ENCODE assay signal across 8 cellular contexts in the genomic region with DNA sequence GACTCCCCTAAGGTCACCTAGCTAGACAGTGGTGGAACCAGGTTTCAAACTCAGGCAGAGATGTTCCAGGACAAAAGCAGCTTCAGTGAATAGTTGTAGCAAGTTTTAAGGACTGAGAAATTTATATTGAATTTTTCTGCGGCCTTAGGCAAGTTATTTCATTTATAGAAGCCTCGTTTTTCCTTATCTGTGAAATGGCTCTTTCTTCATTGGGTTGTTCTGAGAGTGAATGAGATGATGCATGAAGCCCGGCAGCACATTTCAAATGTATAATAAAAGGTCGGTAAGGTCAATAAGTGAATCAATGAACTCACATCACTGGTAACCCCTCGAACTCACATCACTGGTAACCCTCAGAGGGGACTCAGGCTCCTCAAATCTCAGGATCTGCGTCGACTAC. TPM values are rescaled to one million over a fixed set of nuclear protein-coding genes. Genes with fewer than 3 reads are reported as not detected.
A peak's percentile ranks its signal among the peaks of the same experiment; 100 is the strongest.
DNase-seq lines count a peak whose midpoint lies in the region; ATAC-seq and TF ChIP-seq lines count a peak whose summit lies in the region.
"Had no signal": no experiment of that assay in that cellular context is flagged by ENCODE, and none has a peak within 500 bp of the region (broad histone marks: within the 10 kb centered on the region; RNA-seq: fewer than 3 reads in every experiment).

No MANE protein-coding gene starts in this region.

- no peaks in the 10 kb centered on the region for H3K9me3 ChIP-seq in Caco-2
- no peaks in the 10 kb centered on the region for H3K9me3 ChIP-seq in MM.1S (replicated peaks; ENCODE audit: insufficient read depth, low read length)
- H3K9me3 ChIP-seq in esophagus muscularis mucosa = no peaks in the 10 kb centered on the region
- H3K9me3 ChIP-seq in gastrocnemius medialis = no peaks in the 10 kb centered on the region

- no peaks in the 10 kb centered on the region; the same call in 1 of the 2 replicates for H4K20me1 ChIP-seq in MM.1S (ENCODE audit: insufficient read depth, low read length)

- H3K4me1 Mint-ChIP-seq in Caco-2 (ENCODE audit: low read depth, unreplicated experiment) = no peaks in the 10 kb centered on the region

- H3K9me3 Mint-ChIP-seq in Caco-2 (ENCODE audit: unreplicated experiment) = no peaks in the 10 kb centered on the region

- H3K9ac ChIP-seq in MM.1S (ENCODE audit: low read length) = no peak overlapping the region

- H3K36me3 ChIP-seq in Caco-2 (ENCODE audit: control insufficient read depth, insufficient read depth, low read length) (no peaks in the 10 kb centered on the region), MM.1S (replicated peaks; ENCODE audit: insufficient read depth, low read length) (no peaks in the 10 kb centered on the region), esophagus muscularis mucosa (no peaks in the 10 kb centered on the region), gastrocnemius medialis (no peaks in the 10 kb centered on the region)

- H2AFZ ChIP-seq in MM.1S (ENCODE audit: low read length) = no peak overlapping the region

- H3F3A ChIP-seq in MM.1S (ENCODE audit: insufficient read depth, low read length) = peaks cover 16% of the 10 kb centered on the region

- POLR2A ChIA-PET in Caco-2 (lab: Charles Lee) = no interaction called here

- no peaks in the 10 kb centered on the region for H3K9me2 ChIP-seq in MM.1S (replicated peaks; ENCODE audit: insufficient read depth, low read length)

- WGBS in esophagus muscularis mucosa = 94% methylated on average over 7 of the region's 7 CpGs

- intact Hi-C loops in Caco-2 (cut with micrococcal nuclease; ENCODE audit: unreplicated experiment) = no loop called here
- intact Hi-C loops in esophagus muscularis mucosa (cut with DNase I) = no loop called here
- intact Hi-C loops in gastrocnemius medialis (cut with DNase I; ENCODE audit: low total_unique reads) = loop anchor here (5.0 kb wide), 1 partner anchor 105 kb away; no protein-coding TSS in a partner anchor

- peak overlapping the region; percentile 23; the same call in 1 of the 2 replicates for H3K27ac ChIP-seq in MM.1S (ENCODE audit: low read length)
- peak overlapping the region; percentile 74 to 83 (median 78) for H3K27ac ChIP-seq in esophagus muscularis mucosa (replicated peaks in 1 of 4)
- peak overlapping the region; percentile 97 to 99 (median 98) for H3K27ac ChIP-seq in gastrocnemius medialis

- H3K27me3 ChIP-seq in Caco-2 (replicated peaks; ENCODE audit: control insufficient read depth, insufficient read depth, low read length) (no peaks in the 10 kb centered on the region), MM.1S (replicated peaks; ENCODE audit: insufficient read depth, low read length) (0 out of 2 replicates have a peak, but pooled peaks cover 22% of the 10 kb centered on the region), esophagus muscularis mucosa (no peaks in the 10 kb centered on the region), gastrocnemius medialis (no peaks in the 10 kb centered on the region)

- H3K4me3 Mint-ChIP-seq in Caco-2 (ENCODE audit: unreplicated experiment) = peak overlapping the region; percentile 91

- peak overlapping the region; percentile 90 for H3K4me2 ChIP-seq in MM.1S (ENCODE audit: low read depth, low read length)

- H3K27ac Mint-ChIP-seq in Caco-2 (ENCODE audit: unreplicated experiment) = no peak overlapping the region

- H3K36me3 Mint-ChIP-seq in Caco-2 (ENCODE audit: insufficient read depth, unreplicated experiment) = no peaks in the 10 kb centered on the region

- H3K4me3 ChIP-seq in Caco-2 (ENCODE audit: low read depth, low read length) = no peak overlapping the region
- no peak overlapping the region for H3K4me3 ChIP-seq in MM.1S (ENCODE audit: low read length)
- peak overlapping the region in 1 of 4 donors; percentile 36 for H3K4me3 ChIP-seq in esophagus muscularis mucosa
- no peak overlapping the region for H3K4me3 ChIP-seq in gastrocnemius medialis

- no peak for TF ChIP-seq EP300 in esophagus muscularis mucosa (IDR thresholded peaks at IDR 0.05)

- H3K27me3 Mint-ChIP-seq in Caco-2 (ENCODE audit: insufficient read depth, unreplicated experiment) = peaks cover 8% of the 10 kb centered on the region

- no peak for TF ChIP-seq CTCF in Caco-2 (IDR thresholded peaks at IDR 0.05; ENCODE audit: insufficient read depth in 1 of 2, low read depth in 1 of 2, low read length in 1 of 2, severe bottlenecking in 1 of 2, unreplicated experiment in 1 of 2)
- TF ChIP-seq CTCF in MM.1S (IDR thresholded peaks at IDR 0.05; ENCODE audit: low read length) = no peak
- TF ChIP-seq CTCF in esophagus muscularis mucosa (IDR thresholded peaks at IDR 0.05) = no peak
- TF ChIP-seq CTCF in gastrocnemius medialis (IDR thresholded peaks at IDR 0.05 in 4 of 5, conservative IDR thresholded peaks at IDR 0.05 in 1 of 5) = no peak

- H3K4me1 ChIP-seq in Caco-2 = peaks cover 5% of the 10 kb centered on the region
- H3K4me1 ChIP-seq in MM.1S (ENCODE audit: low read length) = peaks cover 17% of the 10 kb centered on the region
- H3K4me1 ChIP-seq in esophagus muscularis mucosa = peaks cover 36 to 62% (median 55%) of the 10 kb centered on the region in 4 donors
- peaks cover 35 to 38% of the 10 kb centered on the region in 2 donors for H3K4me1 ChIP-seq in gastrocnemius medialis

- in situ Hi-C loops in gastrocnemius medialis (cut with MboI; ENCODE audit: low sequenced_read_pairs in 4 of 4) = loop anchor here in 1 of 4 donors (10.0 kb wide), 1 partner anchor 88 kb away; no protein-coding TSS in a partner anchor

- ATAC-seq in gastrocnemius medialis (no peak), HG03108 (IDR thresholded peaks at IDR 0.05; ENCODE audit: unreplicated experiment) (no peak)

- TF ChIP-seq POLR2A in esophagus muscularis mucosa (IDR thresholded peaks at IDR 0.05; ENCODE audit: low read depth) (no peak), gastrocnemius medialis (IDR thresholded peaks at IDR 0.05) (no peak)

- H3K79me2 ChIP-seq in MM.1S (ENCODE audit: low read length) = no peaks in the 10 kb centered on the region

- no peak for DNase-seq in Caco-2
- DNase-seq in MM.1S = no peak
- DNase-seq in esophagus muscularis mucosa (ENCODE audit: extremely low spot score) = no peak
- no peak for DNase-seq in gastrocnemius medialis
- DNase-seq in NCI-H524 treated with DMSO at 0.1 percent for 48 hours (lab: John Stamatoyannopoulos, UW) = no peak
- no peak for DNase-seq in LoVo (ENCODE audit: low spot score)
- DNase-seq: NCI-H748 treated with DMSO at 0.1 percent for 48 hours had no signal

- no TSS peak for BruUV-seq in Caco-2 (replicated peaks; lab: Mats Ljungman, UMichigan)

- CTCF ChIA-PET in Caco-2 (lab: Charles Lee) = interaction anchor here (0.5 to 1.0 kb wide), 2 partner anchors 16 to 41 kb away, joined by 3 to 5 read pairs; no protein-coding TSS in a partner anchor

RNA-seq across cellular contexts. Expression of a gene that starts 1.1 kb away (rescaled TPM):
- 1.1 and 1.3 TPM in 2 replicates for total RNA-seq in Caco-2 (2022)
- 10 to 100 TPM; 32.8 to 69.7 (median 52.0) TPM for total RNA-seq in esophagus muscularis mucosa
- total RNA-seq in gastrocnemius medialis = 100 to 1,000 TPM; 109 to 266 (median 239) TPM

Comparison
In these comparisons a context has a peak if more than half of its experiments do, and no peak if none do; other contexts are left out.
1. H3K27ac ChIP-seq: peak in every context shown above with its lines; median percentile 98 in gastrocnemius medialis; 78 in esophagus muscularis mucosa; 23 in MM.1S.
2. RNA of a gene that starts 1.1 kb away (total RNA-seq): 109 to 266 TPM in gastrocnemius medialis and 32.8 to 69.7 TPM in esophagus muscularis mucosa; 1.1 to 1.3 TPM in Caco-2; every median in the first group is over 10 times any median in the second.